9 cellular contexts compared by ENCODE assay signal in the genomic region with DNA sequence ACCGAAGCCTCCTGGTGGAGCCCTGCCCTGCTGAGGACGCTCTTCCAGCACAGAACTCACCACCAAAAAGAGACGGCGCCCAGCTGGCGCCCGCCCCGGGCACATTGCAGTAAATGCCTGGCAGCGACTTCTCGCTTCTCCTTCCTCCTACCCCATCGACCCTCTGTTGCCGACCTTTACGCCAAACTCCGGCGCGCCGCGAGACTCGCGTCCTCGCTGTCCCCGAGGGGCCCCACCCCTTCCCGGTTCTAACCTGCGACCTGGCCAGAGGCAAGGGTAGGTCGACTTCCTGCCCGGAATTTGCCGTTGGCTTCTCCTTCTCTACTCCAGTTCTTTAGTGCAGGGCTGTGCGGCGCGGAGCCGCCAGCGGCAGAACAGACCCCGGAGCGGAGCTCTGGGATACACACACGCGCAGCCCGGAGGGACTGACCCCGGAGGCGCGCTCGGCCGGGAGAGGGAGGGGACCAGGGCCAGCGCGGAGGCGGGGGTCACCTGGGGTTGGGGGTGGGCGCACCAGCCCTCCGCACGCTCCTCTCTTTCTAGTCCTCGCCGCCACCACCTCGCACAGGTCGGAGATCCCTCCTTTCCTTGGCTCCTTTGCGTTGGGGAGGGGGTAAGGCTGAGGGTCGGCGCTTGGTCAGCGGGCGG.
DNase-seq lines count a peak whose midpoint lies in the region; ATAC-seq and TF ChIP-seq lines count a peak whose summit lies in the region.
"Had no signal": no experiment of that assay in that cellular context is flagged by ENCODE, and none has a peak within 500 bp of the region (broad histone marks: within the 10 kb centered on the region; RNA-seq: fewer than 3 reads in every experiment).

No MANE protein-coding gene starts in this region.

- H3K36me3 Mint-ChIP-seq in brain = no peaks in the 10 kb centered on the region

- H3K27ac ChIP-seq in substantia nigra (ENCODE audit: low read depth, low read length, poor library complexity, severe bottlenecking) = no peak overlapping the region

- TF ChIP-seq CTCF in brain (conservative IDR thresholded peaks at IDR 0.05) = no peak

- H3K4me1 Mint-ChIP-seq in brain = peaks cover 45% of the 10 kb centered on the region

- DNase-seq in NCI-H1105 (lab: John Stamatoyannopoulos, UW) (peak; percentile 28), kidney tubule cell (ENCODE audit: low spot score) (peak; percentile 35), substantia nigra (lab: John Stamatoyannopoulos, UW) (peak in 37 of 49 donors; percentile 2 to 59 (median 28)), epidermal melanocyte (ENCODE audit: insufficient read length, low spot score) (no peak)
- no peak for DNase-seq in NK-92 treated with Interleukin-12 subunit alpha and Interleukin-12 subunit beta, amount 100 ng/mL, for 24 hours (lab: John Stamatoyannopoulos, UW)

- ATAC-seq in GM19397 (IDR thresholded peaks at IDR 0.05; ENCODE audit: unreplicated experiment) = no peak
- ATAC-seq in GM21528 (IDR thresholded peaks at IDR 0.05; ENCODE audit: low FRiP score, unreplicated experiment) = no peak

- H3K9me3 Mint-ChIP-seq in brain = peaks cover 0 to 2% (median 0%) of the 10 kb centered on the region in 5 experiments
- H3K9me3 Mint-ChIP-seq: T-helper 2 cell treated with Interferon-gamma antibody and Interleukin-4, amounts not matched to agents 5 μg/mL and 100 μg/mL, for 36 hours had no signal

- peak overlapping the region; percentile 10 to 85 (median 51) for H3K27ac Mint-ChIP-seq in brain
- H3K27ac Mint-ChIP-seq: T-helper 2 cell treated with Interferon-gamma antibody and Interleukin-4, amounts not matched to agents 5 μg/mL and 100 μg/mL, for 36 hours had no signal

- H3K27me3 Mint-ChIP-seq in brain = peaks cover 38% of the 10 kb centered on the region

- peak overlapping the region; percentile 86 to 92 (median 92) for H3K4me3 Mint-ChIP-seq in brain
- H3K4me3 Mint-ChIP-seq: T-helper 2 cell treated with Interferon-gamma antibody and Interleukin-4, amounts not matched to agents 5 μg/mL and 100 μg/mL, for 36 hours had no signal

Comparison
In these comparisons a context has a peak if more than half of its experiments do, and no peak if none do; other contexts are left out.
1. DNase-seq: peak in NCI-H1105 (single experiment), kidney tubule cell (single experiment) and substantia nigra (37 of 49); none in epidermal melanocyte (single experiment) and NK-92 treated with Interleukin-12 subunit alpha and Interleukin-12 subunit beta, amount 100 ng/mL, for 24 hours (single experiment).